ENCODE assay signal across 29 cellular contexts in genomic region chr16:71257768-71258167, GRCh38. TPM values are rescaled to one million over a fixed set of nuclear protein-coding genes. Genes with fewer than 3 reads are reported as not detected.
"Had no signal": no experiment of that assay in that cellular context is flagged by ENCODE, and none has a peak within 500 bp of the region (broad histone marks: within the 10 kb centered on the region; RNA-seq: fewer than 3 reads in every experiment).

No MANE protein-coding gene starts in this region.

- H3K9me3 ChIP-seq: colonic mucosa, esophagus squamous epithelium, gastrocnemius medialis, heart right ventricle, left lung, lower lobe of right lung, mucosa of descending colon had no signal

- H3K4me3 Mint-ChIP-seq: dendritic cell treated with granulocyte-macrophage colony-stimulating factor and Interleukin-4, amounts not matched to agents 40 ng/mL and 50 ng/mL, for 4 days; effector memory CD8-positive, alpha-beta T cell; endodermal cell; mesothelial cell of epicardium had no signal

- ATAC-seq: effector memory CD8-positive, alpha-beta T cell; esophagus mucosa; gastrocnemius medialis; heart right ventricle; left cardiac atrium; left lung; left ventricle myocardium superior; lower lobe of right lung; mucosa of descending colon had no signal

- H3K4me3 ChIP-seq: colonic mucosa, esophagus squamous epithelium, gastrocnemius medialis, heart right ventricle, left lung, lower lobe of right lung, mucosa of descending colon had no signal

- H3K9me3 Mint-ChIP-seq: dendritic cell treated with granulocyte-macrophage colony-stimulating factor and Interleukin-4, amounts not matched to agents 40 ng/mL and 50 ng/mL, for 4 days; effector memory CD8-positive, alpha-beta T cell; endodermal cell; mesothelial cell of epicardium had no signal

- H3K36me3 ChIP-seq: colonic mucosa, esophagus squamous epithelium, gastrocnemius medialis, heart right ventricle, left lung, lower lobe of right lung had no signal

- FAIRE-seq: endometrium, islet of Langerhans, keratinocyte had no signal

- H3K27me3 ChIP-seq: colonic mucosa, esophagus squamous epithelium, gastrocnemius medialis, left lung had no signal

- H3K27ac ChIP-seq: colonic mucosa, epithelial cell of prostate, esophagus squamous epithelium, gastrocnemius medialis, heart right ventricle, left lung, lower lobe of right lung had no signal

- H3K4me1 ChIP-seq: colonic mucosa, esophagus squamous epithelium, gastrocnemius medialis, left lung had no signal

- H3K27ac Mint-ChIP-seq: dendritic cell treated with granulocyte-macrophage colony-stimulating factor and Interleukin-4, amounts not matched to agents 40 ng/mL and 50 ng/mL, for 4 days; effector memory CD8-positive, alpha-beta T cell; endodermal cell; mesothelial cell of epicardium had no signal

- DNase-seq: colonic mucosa; cortex of kidney; effector CD8-positive, alpha-beta T cell; effector memory CD8-positive, alpha-beta T cell; endodermal cell; erythroblast; esophagus squamous epithelium; foreskin fibroblast; foreskin melanocyte; gastrocnemius medialis; glutamatergic neuron; heart right ventricle; left cardiac atrium; left lung; left ventricle myocardium superior; lower lobe of right lung; mesenchymal stem cell had no signal

RNA-seq across cellular contexts. Expression of gene HYDIN, which starts 27.2 kb away (rescaled TPM):
- total RNA-seq: chondrocyte, dermis microvascular lymphatic vessel endothelial cell, glomerular endothelial cell, lung microvascular endothelial cell had no signal
